ENCODE assay signal across 6 cellular contexts in the genomic region with DNA sequence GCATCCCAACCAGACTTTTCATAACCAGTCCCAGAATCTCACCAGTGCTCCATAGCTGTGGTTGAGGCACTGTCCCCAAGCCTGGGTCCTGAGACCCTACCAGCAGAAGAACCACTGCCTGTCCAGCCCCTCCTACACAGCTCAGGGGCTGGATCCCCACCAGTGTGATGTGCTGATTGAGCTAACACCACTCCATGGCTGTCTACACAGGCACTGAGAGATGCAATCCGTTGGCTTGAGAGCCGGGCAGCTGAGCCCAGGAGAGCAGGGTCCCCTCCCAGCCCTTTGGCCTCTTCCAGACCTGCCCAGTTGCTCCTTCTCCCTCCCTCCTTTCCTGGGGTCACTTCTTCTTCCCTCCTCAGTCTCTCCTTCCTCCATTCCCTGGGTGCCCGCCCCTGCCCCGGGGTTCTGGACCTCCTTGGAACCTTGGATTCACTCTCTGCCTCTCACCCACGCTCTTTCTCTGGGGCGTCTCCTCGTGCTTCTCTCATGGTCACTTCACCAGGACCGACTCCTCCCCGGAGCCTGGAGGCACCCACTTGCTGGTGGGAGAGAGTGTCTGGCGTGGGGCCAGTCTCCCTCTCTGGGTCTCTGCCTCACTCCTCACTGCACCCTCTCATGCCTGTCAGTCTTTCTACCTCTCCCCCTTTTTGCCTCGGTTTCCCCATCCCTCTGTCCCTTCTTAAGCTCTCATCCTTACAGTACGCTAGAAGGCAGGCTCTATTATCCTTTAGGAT. TPM values are rescaled to one million over a fixed set of nuclear protein-coding genes. Genes with fewer than 3 reads are reported as not detected.
DNase-seq lines count a peak whose midpoint lies in the region; ATAC-seq and TF ChIP-seq lines count a peak whose summit lies in the region.

No MANE protein-coding gene starts in this region.

- DNase-seq in Caco-2 (no peak), left lung (peak in 1 of 2 donors; percentile 76), kidney glomerular epithelial cell (lab: John Stamatoyannopoulos, UW) (no peak)
- DNase-seq in activated CD4-positive, alpha-beta memory T cell treated with anti-CD3 and anti-CD28 coated beads for 36 hours = no peak

- peak overlapping the region; percentile 42 to 62 for H3K27ac ChIP-seq in left lung

- CTCF ChIA-PET in Caco-2 (lab: Charles Lee) = interaction anchor here (0.5 to 1.1 kb wide), 5 partner anchors 13 to 249 kb away, joined by 3 to 4 read pairs (median 3); partner anchors contain the start of gene ZNRD2
- CTCF ChIA-PET in activated CD4-positive, alpha-beta memory T cell treated with anti-CD3 and anti-CD28 coated beads for 36 hours (lab: Charles Lee) = interaction anchor here (0.8 to 3.7 kb wide), 7 partner anchors 13 to 191 kb away, joined by 3 to 30 read pairs (median 4); no protein-coding TSS in a partner anchor

- H3K27me3 Mint-ChIP-seq in Caco-2 (ENCODE audit: insufficient read depth, unreplicated experiment) = no peaks in the 10 kb centered on the region
- H3K27me3 Mint-ChIP-seq in activated CD4-positive, alpha-beta memory T cell treated with anti-CD3 and anti-CD28 coated beads for 36 hours = no peaks in the 10 kb centered on the region

- TF ChIP-seq CTCF in Caco-2 (IDR thresholded peaks at IDR 0.05; ENCODE audit: insufficient read depth in 1 of 2, low read depth in 1 of 2, low read length in 1 of 2, severe bottlenecking in 1 of 2, unreplicated experiment in 1 of 2) (no peak), left lung (IDR thresholded peaks at IDR 0.05) (no peak)

- peaks cover 42% of the 10 kb centered on the region for H3K4me1 ChIP-seq in Caco-2
- peaks cover 16 to 41% of the 10 kb centered on the region in 2 donors for H3K4me1 ChIP-seq in left lung

- peak overlapping the region; percentile 95 for H3K27ac Mint-ChIP-seq in Caco-2 (ENCODE audit: unreplicated experiment)
- peak overlapping the region; percentile 84 for H3K27ac Mint-ChIP-seq in activated CD4-positive, alpha-beta memory T cell treated with anti-CD3 and anti-CD28 coated beads for 36 hours

- POLR2A ChIA-PET in Caco-2 (lab: Charles Lee) = interaction anchor here (0.5 to 1.6 kb wide), 7 partner anchors 17 to 52 kb away, joined by 3 to 7 read pairs (median 4); partner anchors contain the start of gene MALAT1
- POLR2A ChIA-PET in activated CD4-positive, alpha-beta memory T cell treated with anti-CD3 and anti-CD28 coated beads for 36 hours (lab: Charles Lee) = interaction anchor here (0.9 to 1.9 kb wide), 8 partner anchors 12 to 106 kb away, joined by 3 to 10 read pairs (median 4); partner anchors contain the start of gene NEAT1

- BruUV-seq in Caco-2 (replicated peaks; lab: Mats Ljungman, UMichigan) = TSS peak; percentile 15

- H3K36me3 Mint-ChIP-seq in Caco-2 (ENCODE audit: insufficient read depth, unreplicated experiment) = peaks cover 34% of the 10 kb centered on the region
- H3K36me3 Mint-ChIP-seq in activated CD4-positive, alpha-beta memory T cell treated with anti-CD3 and anti-CD28 coated beads for 36 hours = peaks cover 14% of the 10 kb centered on the region

- peak overlapping the region; percentile 88 for H3K4me3 Mint-ChIP-seq in Caco-2 (ENCODE audit: unreplicated experiment)
- peak overlapping the region; percentile 67 for H3K4me3 Mint-ChIP-seq in activated CD4-positive, alpha-beta memory T cell treated with anti-CD3 and anti-CD28 coated beads for 36 hours

- H3K4me3 ChIP-seq in Caco-2 (ENCODE audit: low read depth, low read length) = peak overlapping the region; percentile 28
- peak overlapping the region; percentile 8 to 71 for H3K4me3 ChIP-seq in left lung

- peaks cover 31% of the 10 kb centered on the region for H3K4me1 Mint-ChIP-seq in Caco-2 (ENCODE audit: low read depth, unreplicated experiment)
- H3K4me1 Mint-ChIP-seq in activated CD4-positive, alpha-beta memory T cell treated with anti-CD3 and anti-CD28 coated beads for 36 hours (ENCODE audit: low read depth) = peaks cover 54% of the 10 kb centered on the region

- ATAC-seq in left lung (peak; percentile 27), GM18873 (IDR thresholded peaks at IDR 0.05; ENCODE audit: low FRiP score, unreplicated experiment) (no peak), HG03571 (IDR thresholded peaks at IDR 0.05; ENCODE audit: unreplicated experiment) (no peak)

- no peaks in the 10 kb centered on the region for H3K9me3 Mint-ChIP-seq in Caco-2 (ENCODE audit: unreplicated experiment)
- no peaks in the 10 kb centered on the region for H3K9me3 Mint-ChIP-seq in activated CD4-positive, alpha-beta memory T cell treated with anti-CD3 and anti-CD28 coated beads for 36 hours

- peaks cover 3% of the 10 kb centered on the region for H3K36me3 ChIP-seq in Caco-2 (ENCODE audit: control insufficient read depth, insufficient read depth, low read length)
- peaks cover 0 to 26% of the 10 kb centered on the region in 2 donors for H3K36me3 ChIP-seq in left lung

- intact Hi-C loops in Caco-2 (cut with micrococcal nuclease; ENCODE audit: unreplicated experiment) (no loop called here), left lung (cut with DNase I) (no loop called here)
- intact Hi-C loops in activated CD4-positive, alpha-beta memory T cell treated with anti-CD3 and anti-CD28 coated beads for 36 hours (cut with micrococcal nuclease) = no loop called here

- H3K9me3 ChIP-seq in Caco-2 (no peaks in the 10 kb centered on the region), left lung (no peaks in the 10 kb centered on the region)

- H3K27me3 ChIP-seq in Caco-2 (replicated peaks; ENCODE audit: control insufficient read depth, insufficient read depth, low read length) (no peaks in the 10 kb centered on the region), left lung (no peaks in the 10 kb centered on the region)

RNA-seq across cellular contexts. Expression of gene SCYL1, which starts 0.7 kb away (rescaled TPM):
- total RNA-seq in Caco-2 (2022) (123 and 124 TPM in 2 replicates), left lung (10 to 100 TPM; 81.2 to 82.5 TPM)
- total RNA-seq in activated CD4-positive, alpha-beta memory T cell treated with anti-CD3 and anti-CD28 coated beads for 36 hours = 10 to 100 TPM; 67.8 to 69.8 TPM

RNA-seq across cellular contexts. Expression of gene MALAT1, which starts 25.3 kb away (rescaled TPM):
- total RNA-seq in Caco-2 (2022) (4,797 and 4,914 TPM in 2 replicates), left lung (over 10,000 TPM; 12,400 to 15,875 TPM)
- total RNA-seq in activated CD4-positive, alpha-beta memory T cell treated with anti-CD3 and anti-CD28 coated beads for 36 hours = 1,000 to 10,000 TPM; 8,046 to 8,888 TPM

RNA-seq across cellular contexts. Expression of gene LTBP3, which starts 34.0 kb away (rescaled TPM):
- 87.2 and 91.2 TPM in 2 replicates for total RNA-seq in Caco-2 (2022)
- 10 to 100 TPM; 60.7 to 63.3 TPM for total RNA-seq in activated CD4-positive, alpha-beta memory T cell treated with anti-CD3 and anti-CD28 coated beads for 36 hours
- 100 to 1,000 TPM in 1 of 2 donors, 10 to 100 TPM in 1; 70.8 to 157 TPM for total RNA-seq in left lung

RNA-seq across cellular contexts. Expression of gene ZNRD2, which starts 46.1 kb away (rescaled TPM):
- total RNA-seq in Caco-2 (2022) = 52.9 and 53.9 TPM in 2 replicates
- 10 to 100 TPM; 48.1 to 51.1 TPM for total RNA-seq in activated CD4-positive, alpha-beta memory T cell treated with anti-CD3 and anti-CD28 coated beads for 36 hours
- total RNA-seq in left lung = 10 to 100 TPM; 21.7 to 32.3 TPM

RNA-seq across cellular contexts. Expression of gene FAM89B, which starts 48.2 kb away (rescaled TPM):
- 24.0 and 26.9 TPM in 2 replicates for total RNA-seq in Caco-2 (2022)
- total RNA-seq in activated CD4-positive, alpha-beta memory T cell treated with anti-CD3 and anti-CD28 coated beads for 36 hours = 10 to 100 TPM; 25.3 to 28.3 TPM
- total RNA-seq in left lung = 10 to 100 TPM; 47.1 to 57.5 TPM
